In genomic region chr20:36460648-36461599, GRCh38 we compare ENCODE assay signal across 8 cellular contexts.
DNase-seq lines count a peak whose midpoint lies in the region; ATAC-seq, FAIRE-seq and TF ChIP-seq lines count a peak whose summit lies in the region.

No MANE protein-coding gene starts in this region.

- ATAC-seq in HG02763 (IDR thresholded peaks at IDR 0.05; ENCODE audit: unreplicated experiment), result peak; percentile 72
- peak; percentile 79 to 86 (median 82) for ATAC-seq in T-cell (replicated peaks in 1 of 4)
- ATAC-seq in left cardiac atrium, result peak; percentile 70 to 85
- peak; percentile 85 to 89 for ATAC-seq in upper lobe of left lung (ENCODE audit: low FRiP score in 2 of 2)

- peak overlapping the region in 4 of 5 donors; percentile 72 to 100 (median 94) for H3K27ac ChIP-seq in adrenal gland
- peak overlapping the region; percentile 92 to 97 (median 96) for H3K27ac ChIP-seq in upper lobe of left lung

- CTCF ChIA-PET in T-cell (lab: Charles Lee), result interaction anchor here in 1 of 2 donors (0.8 kb wide), 1 partner anchor 22 kb away, joined by 4 read pairs; no protein-coding TSS in a partner anchor

- DNase-seq in GM12892 (ENCODE audit: insufficient read length) (peak; percentile 85), NCI-H1417 (lab: John Stamatoyannopoulos, UW) (peak; percentile 96 to 99 (median 97)), T-cell (peak; percentile 79 to 94 (median 88)), adrenal gland (peak; percentile 93 to 97 (median 95)), left cardiac atrium (peak; percentile 94), progenitor cell of endocrine pancreas (ENCODE audit: low spot score, unreplicated experiment) (peak; percentile 86), upper lobe of left lung (peak; percentile 94 to 99)

- intact Hi-C loops in adrenal gland (cut with DNase I), result no loop called here
- intact Hi-C loops in left cardiac atrium (cut with DNase I), result no loop called here

- 9 to 35% (median 21%) methylated on average over 7 to 92 of the region's 96 CpGs for WGBS in adrenal gland, 4 donors
- 53 to 62% methylated on average over 13 to 14 of the region's 96 CpGs for WGBS in upper lobe of left lung, 2 donors

- no peaks in the 10 kb centered on the region for H3K36me3 ChIP-seq in adrenal gland (replicated peaks in 1 of 2)
- no peaks in the 10 kb centered on the region for H3K36me3 ChIP-seq in upper lobe of left lung

- H3K27ac Mint-ChIP-seq in T-cell (peak overlapping the region; percentile 93 to 96), progenitor cell of endocrine pancreas (peak overlapping the region; percentile 72)

- TF ChIP-seq EP300 in upper lobe of left lung (IDR thresholded peaks at IDR 0.05), result peak in 1 of 4 donors; percentile 34

- no peak for TF ChIP-seq CTCF in adrenal gland (IDR thresholded peaks at IDR 0.05)
- TF ChIP-seq CTCF in progenitor cell of endocrine pancreas (IDR thresholded peaks at IDR 0.05; ENCODE audit: unreplicated experiment), result no peak
- TF ChIP-seq CTCF in upper lobe of left lung (IDR thresholded peaks at IDR 0.05), result peak in 1 of 6 experiments; percentile 9

- H3K4me3 Mint-ChIP-seq in T-cell, result peak overlapping the region; percentile 75 to 98 (median 78)
- H3K4me3 Mint-ChIP-seq in progenitor cell of endocrine pancreas (ENCODE audit: low read depth), result peak overlapping the region; percentile 69

- H3K36me3 Mint-ChIP-seq in T-cell, result no peaks in the 10 kb centered on the region
- H3K36me3 Mint-ChIP-seq in progenitor cell of endocrine pancreas (ENCODE audit: insufficient read depth), result no peaks in the 10 kb centered on the region

- H3K4me3 ChIP-seq in adrenal gland (peak overlapping the region in 1 of 4 donors; percentile 89), upper lobe of left lung (peak overlapping the region; percentile 4 to 82 (median 74))

- H3K27me3 Mint-ChIP-seq in T-cell (no peaks in the 10 kb centered on the region), progenitor cell of endocrine pancreas (peaks cover 5% of the 10 kb centered on the region)

- H3K4me1 Mint-ChIP-seq in T-cell, result peaks cover 43 to 50% (median 48%) of the 10 kb centered on the region in 3 donors
- H3K4me1 Mint-ChIP-seq in progenitor cell of endocrine pancreas (ENCODE audit: low read depth), result peaks cover 26% of the 10 kb centered on the region

- H3K9me3 ChIP-seq in adrenal gland (replicated peaks in 1 of 3) (no peaks in the 10 kb centered on the region), upper lobe of left lung (no peaks in the 10 kb centered on the region)

- peak; percentile 96 for FAIRE-seq in GM12892 (lab: Jason Lieb, UNC)

- POLR2A ChIA-PET in T-cell (lab: Charles Lee), result interaction anchor here in 1 of 2 donors (0.6 to 1.0 kb wide), 2 partner anchors 138 to 507 kb away, joined by 3 to 4 read pairs; partner anchors contain the start of gene SCAND1

- no peaks in the 10 kb centered on the region for H3K9me3 Mint-ChIP-seq in T-cell
- H3K9me3 Mint-ChIP-seq in progenitor cell of endocrine pancreas (ENCODE audit: low read depth), result no peaks in the 10 kb centered on the region

- H3K27me3 ChIP-seq in adrenal gland, result no peaks in the 10 kb centered on the region
- H3K27me3 ChIP-seq in upper lobe of left lung, result no peaks in the 10 kb centered on the region

- TF ChIP-seq POLR2A in GM12892 (IDR thresholded peaks at IDR 0.05; ENCODE audit: low read depth, low read length) (peak; percentile 67; the same call in 1 of the 2 replicates), adrenal gland (IDR thresholded peaks at IDR 0.05) (peak; percentile 92 to 96), upper lobe of left lung (IDR thresholded peaks at IDR 0.05) (peak in 3 of 4 donors; percentile 69 to 93 (median 87))

- H3K4me1 ChIP-seq in adrenal gland (replicated peaks in 1 of 2), result peaks cover 24 to 37% of the 10 kb centered on the region in 2 donors
- peaks cover 35 to 47% (median 37%) of the 10 kb centered on the region in 4 donors for H3K4me1 ChIP-seq in upper lobe of left lung
